Comparison of ENCODE assay signal across 1 cellular context in the genomic region with DNA sequence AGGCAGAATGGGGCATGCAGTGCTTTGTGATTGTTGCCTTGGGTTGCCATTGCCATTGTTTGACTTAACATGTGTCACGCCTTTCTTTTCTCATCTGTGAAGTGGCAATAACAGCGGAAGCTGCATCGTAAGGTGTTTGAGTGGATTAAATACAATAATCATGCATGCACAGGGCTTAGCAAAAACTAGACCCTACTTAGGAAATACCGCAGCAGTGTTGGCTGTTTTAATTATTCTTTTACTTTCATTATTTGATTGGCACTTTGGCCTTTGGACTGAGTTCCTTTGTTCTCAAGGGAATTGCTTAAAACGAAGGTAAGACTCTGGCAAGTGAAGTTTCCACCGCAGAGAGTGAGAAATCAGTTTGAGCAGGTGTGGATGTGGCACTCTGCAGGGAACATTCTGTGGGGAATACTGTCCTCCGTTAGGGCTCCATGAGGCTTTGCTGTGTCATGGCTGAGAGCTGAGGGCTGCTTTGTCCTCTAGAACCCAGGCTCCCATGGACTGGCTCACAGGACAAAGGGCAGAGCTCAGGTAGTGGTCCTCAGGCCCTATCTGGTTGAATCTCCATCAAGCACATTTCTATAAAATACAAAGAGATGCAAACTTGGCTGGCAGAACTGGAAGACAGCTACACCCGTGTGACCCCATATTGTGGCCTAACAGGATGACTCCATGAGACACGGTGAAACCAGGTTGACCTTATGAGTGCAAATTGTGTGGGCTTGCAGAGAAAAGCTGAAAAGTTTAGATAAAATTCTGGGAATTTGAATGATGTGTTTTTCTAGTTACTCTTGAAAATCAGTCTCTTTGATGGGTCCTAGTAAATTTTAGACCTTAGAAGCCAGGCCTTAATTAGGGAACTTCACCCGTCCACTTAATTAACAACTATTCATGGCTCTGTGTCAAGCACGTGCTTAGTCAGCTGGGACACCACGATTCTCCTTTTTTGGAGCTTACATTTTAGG.
TF ChIP-seq lines count a peak whose summit lies in the region.

No MANE protein-coding gene starts in this region.

TF ChIP-seq in WTC11, 78 proteins besides CTCF, POLR2A, EP300 and RAD21 (continued from another document):
- TF ChIP-seq PRRX2 (CRISPR knock-in tag; IDR thresholded peaks at IDR 0.05) (no peak), GRHL2 (CRISPR knock-in tag; IDR thresholded peaks at IDR 0.05; ENCODE audit: insufficient replicate concordance, severe bottlenecking) (no peak), ZNF423 (CRISPR knock-in tag; IDR thresholded peaks at IDR 0.05) (no peak), NFE2L1 (CRISPR knock-in tag; IDR thresholded peaks at IDR 0.05) (no peak), TCF7 (CRISPR knock-in tag; IDR thresholded peaks at IDR 0.05; ENCODE audit: low read depth) (no peak), NFATC4 (CRISPR knock-in tag; IDR thresholded peaks at IDR 0.05) (no peak), SMAD4 (CRISPR knock-in tag; IDR thresholded peaks at IDR 0.05) (no peak), EMX1 (CRISPR knock-in tag; IDR thresholded peaks at IDR 0.05) (no peak), KAT7 (CRISPR knock-in tag; IDR thresholded peaks at IDR 0.05; ENCODE audit: borderline replicate concordance) (no peak), TEAD4 (CRISPR knock-in tag; IDR thresholded peaks at IDR 0.05) (no peak)
- TF ChIP-seq, protein P1, sequence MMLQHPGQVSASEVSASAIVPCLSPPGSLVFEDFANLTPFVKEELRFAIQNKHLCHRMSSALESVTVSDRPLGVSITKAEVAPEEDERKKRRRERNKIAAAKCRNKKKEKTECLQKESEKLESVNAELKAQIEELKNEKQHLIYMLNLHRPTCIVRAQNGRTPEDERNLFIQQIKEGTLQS (CRISPR knock-in tag; conservative IDR thresholded peaks at IDR 0.05): no peak
- TF ChIP-seq, protein P2, sequence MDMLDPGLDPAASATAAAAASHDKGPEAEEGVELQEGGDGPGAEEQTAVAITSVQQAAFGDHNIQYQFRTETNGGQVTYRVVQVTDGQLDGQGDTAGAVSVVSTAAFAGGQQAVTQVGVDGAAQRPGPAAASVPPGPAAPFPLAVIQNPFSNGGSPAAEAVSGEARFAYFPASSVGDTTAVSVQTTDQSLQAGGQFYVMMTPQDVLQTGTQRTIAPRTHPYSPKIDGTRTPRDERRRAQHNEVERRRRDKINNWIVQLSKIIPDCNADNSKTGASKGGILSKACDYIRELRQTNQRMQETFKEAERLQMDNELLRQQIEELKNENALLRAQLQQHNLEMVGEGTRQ (CRISPR knock-in tag; IDR thresholded peaks at IDR 0.05): no peak
- TF ChIP-seq, protein P3, sequence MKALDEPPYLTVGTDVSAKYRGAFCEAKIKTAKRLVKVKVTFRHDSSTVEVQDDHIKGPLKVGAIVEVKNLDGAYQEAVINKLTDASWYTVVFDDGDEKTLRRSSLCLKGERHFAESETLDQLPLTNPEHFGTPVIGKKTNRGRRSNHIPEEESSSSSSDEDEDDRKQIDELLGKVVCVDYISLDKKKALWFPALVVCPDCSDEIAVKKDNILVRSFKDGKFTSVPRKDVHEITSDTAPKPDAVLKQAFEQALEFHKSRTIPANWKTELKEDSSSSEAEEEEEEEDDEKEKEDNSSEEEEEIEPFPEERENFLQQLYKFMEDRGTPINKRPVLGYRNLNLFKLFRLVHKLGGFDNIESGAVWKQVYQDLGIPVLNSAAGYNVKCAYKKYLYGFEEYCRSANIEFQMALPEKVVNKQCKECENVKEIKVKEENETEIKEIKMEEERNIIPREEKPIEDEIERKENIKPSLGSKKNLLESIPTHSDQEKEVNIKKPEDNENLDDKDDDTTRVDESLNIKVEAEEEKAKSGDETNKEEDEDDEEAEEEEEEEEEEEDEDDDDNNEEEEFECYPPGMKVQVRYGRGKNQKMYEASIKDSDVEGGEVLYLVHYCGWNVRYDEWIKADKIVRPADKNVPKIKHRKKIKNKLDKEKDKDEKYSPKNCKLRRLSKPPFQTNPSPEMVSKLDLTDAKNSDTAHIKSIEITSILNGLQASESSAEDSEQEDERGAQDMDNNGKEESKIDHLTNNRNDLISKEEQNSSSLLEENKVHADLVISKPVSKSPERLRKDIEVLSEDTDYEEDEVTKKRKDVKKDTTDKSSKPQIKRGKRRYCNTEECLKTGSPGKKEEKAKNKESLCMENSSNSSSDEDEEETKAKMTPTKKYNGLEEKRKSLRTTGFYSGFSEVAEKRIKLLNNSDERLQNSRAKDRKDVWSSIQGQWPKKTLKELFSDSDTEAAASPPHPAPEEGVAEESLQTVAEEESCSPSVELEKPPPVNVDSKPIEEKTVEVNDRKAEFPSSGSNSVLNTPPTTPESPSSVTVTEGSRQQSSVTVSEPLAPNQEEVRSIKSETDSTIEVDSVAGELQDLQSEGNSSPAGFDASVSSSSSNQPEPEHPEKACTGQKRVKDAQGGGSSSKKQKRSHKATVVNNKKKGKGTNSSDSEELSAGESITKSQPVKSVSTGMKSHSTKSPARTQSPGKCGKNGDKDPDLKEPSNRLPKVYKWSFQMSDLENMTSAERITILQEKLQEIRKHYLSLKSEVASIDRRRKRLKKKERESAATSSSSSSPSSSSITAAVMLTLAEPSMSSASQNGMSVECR (CRISPR knock-in tag; IDR thresholded peaks at IDR 0.05; ENCODE audit: borderline replicate concordance): no peak
- TF ChIP-seq, protein P4, sequence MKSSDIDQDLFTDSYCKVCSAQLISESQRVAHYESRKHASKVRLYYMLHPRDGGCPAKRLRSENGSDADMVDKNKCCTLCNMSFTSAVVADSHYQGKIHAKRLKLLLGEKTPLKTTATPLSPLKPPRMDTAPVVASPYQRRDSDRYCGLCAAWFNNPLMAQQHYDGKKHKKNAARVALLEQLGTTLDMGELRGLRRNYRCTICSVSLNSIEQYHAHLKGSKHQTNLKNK (CRISPR knock-in tag; IDR thresholded peaks at IDR 0.05): no peak
- TF ChIP-seq, protein P5, sequence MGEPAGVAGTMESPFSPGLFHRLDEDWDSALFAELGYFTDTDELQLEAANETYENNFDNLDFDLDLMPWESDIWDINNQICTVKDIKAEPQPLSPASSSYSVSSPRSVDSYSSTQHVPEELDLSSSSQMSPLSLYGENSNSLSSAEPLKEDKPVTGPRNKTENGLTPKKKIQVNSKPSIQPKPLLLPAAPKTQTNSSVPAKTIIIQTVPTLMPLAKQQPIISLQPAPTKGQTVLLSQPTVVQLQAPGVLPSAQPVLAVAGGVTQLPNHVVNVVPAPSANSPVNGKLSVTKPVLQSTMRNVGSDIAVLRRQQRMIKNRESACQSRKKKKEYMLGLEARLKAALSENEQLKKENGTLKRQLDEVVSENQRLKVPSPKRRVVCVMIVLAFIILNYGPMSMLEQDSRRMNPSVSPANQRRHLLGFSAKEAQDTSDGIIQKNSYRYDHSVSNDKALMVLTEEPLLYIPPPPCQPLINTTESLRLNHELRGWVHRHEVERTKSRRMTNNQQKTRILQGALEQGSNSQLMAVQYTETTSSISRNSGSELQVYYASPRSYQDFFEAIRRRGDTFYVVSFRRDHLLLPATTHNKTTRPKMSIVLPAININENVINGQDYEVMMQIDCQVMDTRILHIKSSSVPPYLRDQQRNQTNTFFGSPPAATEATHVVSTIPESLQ (CRISPR knock-in tag; IDR thresholded peaks at IDR 0.05): no peak
